Comparison of ENCODE assay signal across 8 cellular contexts in genomic region chr5:143400541-143401252, GRCh38. TPM values are rescaled to one million over a fixed set of nuclear protein-coding genes. Genes with fewer than 3 reads are reported as not detected.
DNase-seq lines count a peak whose midpoint lies in the region; ATAC-seq and TF ChIP-seq lines count a peak whose summit lies in the region.

No MANE protein-coding gene starts in this region.

- H3K9ac ChIP-seq in neural progenitor cell = no peak overlapping the region

- POLR2A ChIA-PET in CD8-positive, alpha-beta T cell (lab: Charles Lee) = interaction anchor here (1.1 kb wide), 1 partner anchor 425 kb away, joined by 3 read pairs; no protein-coding TSS in a partner anchor

- peaks cover 56% of the 10 kb centered on the region for H3K4me1 ChIP-seq in CD8-positive, alpha-beta T cell (ENCODE audit: insufficient read depth, low read length)
- H3K4me1 ChIP-seq in neural progenitor cell = peaks cover 34% of the 10 kb centered on the region

- H3K27me3 ChIP-seq in CD8-positive, alpha-beta T cell (ENCODE audit: insufficient read depth, low read length) = no peaks in the 10 kb centered on the region
- H3K27me3 ChIP-seq in neural progenitor cell = peaks cover 67% of the 10 kb centered on the region

- H3K4me2 ChIP-seq in neural progenitor cell = no peak overlapping the region

- H4K20me1 ChIP-seq in neural progenitor cell (ENCODE audit: low read depth) = peaks cover 8% of the 10 kb centered on the region

- no peaks in the 10 kb centered on the region for H3K9me3 ChIP-seq in CD8-positive, alpha-beta T cell (ENCODE audit: low read length)
- H3K9me3 ChIP-seq in neural progenitor cell (ENCODE audit: low read depth) = no peaks in the 10 kb centered on the region

- H3K79me2 ChIP-seq in neural progenitor cell (ENCODE audit: low read depth) = no peaks in the 10 kb centered on the region

- no peak overlapping the region for H2AFZ ChIP-seq in neural progenitor cell (replicated peaks)

- peak overlapping the region; percentile 95 for H3K4me3 Mint-ChIP-seq in CD8-positive, alpha-beta T cell
- H3K4me3 Mint-ChIP-seq in chondrocyte (ENCODE audit: unreplicated experiment) = peak overlapping the region; percentile 80
- H3K4me3 Mint-ChIP-seq in neural progenitor cell = no peak overlapping the region

- no peaks in the 10 kb centered on the region for H3K36me3 ChIP-seq in CD8-positive, alpha-beta T cell (ENCODE audit: insufficient read depth, low read length)
- H3K36me3 ChIP-seq in neural progenitor cell = no peaks in the 10 kb centered on the region

- H3K36me3 Mint-ChIP-seq in CD8-positive, alpha-beta T cell = peaks cover 43% of the 10 kb centered on the region
- H3K36me3 Mint-ChIP-seq in chondrocyte (ENCODE audit: low read depth) = peaks cover 10% of the 10 kb centered on the region
- H3K36me3 Mint-ChIP-seq in neural progenitor cell = peaks cover 6% of the 10 kb centered on the region

- no peak overlapping the region for H3K27ac ChIP-seq in CD8-positive, alpha-beta T cell (ENCODE audit: low read depth, low read length)
- H3K27ac ChIP-seq in neural progenitor cell = no peak overlapping the region

- H3K4me1 Mint-ChIP-seq in CD8-positive, alpha-beta T cell (ENCODE audit: low read depth) = peaks cover 58% of the 10 kb centered on the region
- H3K4me1 Mint-ChIP-seq in chondrocyte (ENCODE audit: low read depth) (peaks cover 71% of the 10 kb centered on the region), neural progenitor cell (peaks cover 17% of the 10 kb centered on the region)

- ATAC-seq in CD8-positive, alpha-beta T cell = no peak
- no peak for ATAC-seq in GM21423 (IDR thresholded peaks at IDR 0.05; ENCODE audit: unreplicated experiment)

- H3K9me3 Mint-ChIP-seq in CD8-positive, alpha-beta T cell = no peaks in the 10 kb centered on the region
- no peaks in the 10 kb centered on the region for H3K9me3 Mint-ChIP-seq in chondrocyte (ENCODE audit: low read depth)
- H3K9me3 Mint-ChIP-seq in neural progenitor cell = peaks cover 3% of the 10 kb centered on the region

- in situ Hi-C loops in KBM-7 (cut with MboI; ENCODE audit: low pct_unique_long_range_greater_than_20kb, low sequenced_read_pairs) = no loop called here

- no peak for TF ChIP-seq CTCF in CD8-positive, alpha-beta T cell (IDR thresholded peaks at IDR 0.05)
- TF ChIP-seq CTCF in chondrocyte (IDR thresholded peaks at IDR 0.05) (no peak), neural progenitor cell (IDR thresholded peaks at IDR 0.05) (no peak)

- no peak overlapping the region for H3K4me3 ChIP-seq in CD8-positive, alpha-beta T cell (ENCODE audit: low read depth, low read length)
- no peak overlapping the region for H3K4me3 ChIP-seq in neural progenitor cell

- DNase-seq in CD8-positive, alpha-beta T cell = no peak
- DNase-seq in NCI-H1694 (lab: John Stamatoyannopoulos, UW) = peak; percentile 13
- no peak for DNase-seq in chondrocyte (ENCODE audit: low spot score)
- DNase-seq in neural progenitor cell (ENCODE audit: low spot score) = peak; percentile 24
- no peak for DNase-seq in KBM-7
- DNase-seq in stimulated activated naive CD4-positive, alpha-beta T cell (lab: John Stamatoyannopoulos, UW) = no peak
- DNase-seq in effector CD4-positive, alpha-beta T cell = no peak

- intact Hi-C loops in CD8-positive, alpha-beta T cell (cut with DNase I, micrococcal nuclease) = loop anchor here (5.0 to 10.0 kb wide), 8 partner anchors 93 to 1296 kb away; partner anchors contain the start of gene NDFIP1 (in 1 of the 2)

- peaks cover 30% of the 10 kb centered on the region for H3F3A ChIP-seq in neural progenitor cell (ENCODE audit: low read depth)

- CTCF ChIA-PET in CD8-positive, alpha-beta T cell (lab: Charles Lee) = interaction anchor here (1.9 kb wide), 1 partner anchor 398 kb away, joined by 7 read pairs; no protein-coding TSS in a partner anchor

- no peak overlapping the region for H3K27ac Mint-ChIP-seq in CD8-positive, alpha-beta T cell
- H3K27ac Mint-ChIP-seq in chondrocyte (ENCODE audit: unreplicated experiment) (no peak overlapping the region), neural progenitor cell (no peak overlapping the region)

- H3K27me3 Mint-ChIP-seq in CD8-positive, alpha-beta T cell (ENCODE audit: low read depth) = no peaks in the 10 kb centered on the region
- H3K27me3 Mint-ChIP-seq in chondrocyte (ENCODE audit: low read depth) = no peaks in the 10 kb centered on the region
- peaks cover 25% of the 10 kb centered on the region for H3K27me3 Mint-ChIP-seq in neural progenitor cell (ENCODE audit: insufficient read depth, low read depth)

RNA-seq across cellular contexts. Expression of gene NR3C1, which starts 2.8 kb away (rescaled TPM):
- 100 to 1,000 TPM; 179 to 181 TPM for total RNA-seq in CD8-positive, alpha-beta T cell
- total RNA-seq in chondrocyte (37.1 to 46.4 TPM (median 44.6 TPM) in 3 replicates), neural progenitor cell (ENCODE audit: low replicate concordance) (0.17 and 0.37 TPM in 2 replicates)

Comparison
In these comparisons a context has a peak if more than half of its experiments do, and no peak if none do; other contexts are left out.
1. DNase-seq: peak in NCI-H1694 (single experiment) and neural progenitor cell (single experiment); none in CD8-positive, alpha-beta T cell (0 of 7), chondrocyte (single experiment), KBM-7 (single experiment), stimulated activated naive CD4-positive, alpha-beta T cell (0 of 6) and effector CD4-positive, alpha-beta T cell (single experiment).
2. RNA of gene NR3C1, which starts 2.8 kb away (total RNA-seq): 179 to 181 TPM in CD8-positive, alpha-beta T cell and 37.1 to 46.4 TPM in chondrocyte; 0.17 to 0.37 TPM in neural progenitor cell; every median in the first group is over 10 times any median in the second.